In genomic region chr18:63161728-63162195, GRCh38 we compare ENCODE assay signal across 7 cellular contexts.
DNase-seq lines count a peak whose midpoint lies in the region; ATAC-seq and FAIRE-seq lines count a peak whose summit lies in the region.

No MANE protein-coding gene starts in this region.

- DNase-seq in RCC 7860 (ENCODE audit: low spot score) (peak; percentile 87), Right ventricle myocardium superior (peak; percentile 62), small intestine (peak; percentile 90), NCI-H2171 (lab: John Stamatoyannopoulos, UW) (no peak)
- DNase-seq in activated naive CD4-positive, alpha-beta T cell (lab: John Stamatoyannopoulos, UW): peak; percentile 44 to 69 (median 56)

- 20 to 30% (median 21%) methylated on average over 9 of the region's 9 CpGs for WGBS in small intestine, 3 donors

- H3K27ac ChIP-seq in small intestine (ENCODE audit: low read depth in 1 of 2, low read length in 1 of 2): peak overlapping the region; percentile 73 to 94

- no peak overlapping the region for H3K4me3 ChIP-seq in small intestine (ENCODE audit: low read depth in 1 of 2, low read length in 2 of 2)

- no peaks in the 10 kb centered on the region for H3K27me3 ChIP-seq in small intestine (ENCODE audit: control insufficient read depth in 2 of 2, insufficient read depth in 2 of 2, low read length in 2 of 2)

- ATAC-seq in GM18870 (IDR thresholded peaks at IDR 0.05; ENCODE audit: unreplicated experiment) (peak; percentile 60), HG03045 (IDR thresholded peaks at IDR 0.05; ENCODE audit: unreplicated experiment) (peak; percentile 48), Right ventricle myocardium superior (ENCODE audit: poor library complexity) (peak; percentile 84)

- no peaks in the 10 kb centered on the region for H3K36me3 ChIP-seq in small intestine (ENCODE audit: control insufficient read depth in 2 of 2, insufficient read depth in 2 of 2, low read length in 2 of 2)

- H3K9me3 ChIP-seq in small intestine (ENCODE audit: control insufficient read depth, low read depth): no peaks in the 10 kb centered on the region

- FAIRE-seq in RCC 7860 (lab: Jason Lieb, UNC) (peak; percentile 93), small intestine (lab: Jason Lieb, UNC) (no peak)

- intact Hi-C loops in Right ventricle myocardium superior (cut with DNase I): no loop called here

- H3K4me1 ChIP-seq in small intestine (ENCODE audit: control insufficient read depth in 2 of 2, insufficient read depth in 1 of 2, low read depth in 1 of 2, low read length in 1 of 2): peaks cover 4 to 27% of the 10 kb centered on the region in 2 donors
